In genomic region chr10:128982179-128982915, GRCh38 we compare ENCODE assay signal across 22 cellular contexts.
"Had no signal": no experiment of that assay in that cellular context is flagged by ENCODE, and none has a peak within 500 bp of the region (broad histone marks: within the 10 kb centered on the region; RNA-seq: fewer than 3 reads in every experiment).

No MANE protein-coding gene starts in this region.

- H3K9me3 ChIP-seq: left lung, psoas muscle, sigmoid colon, thoracic aorta, tibial nerve, upper lobe of left lung, uterus had no signal

- H3K27ac ChIP-seq: hepatocyte, left lung, psoas muscle, sigmoid colon, thoracic aorta, tibial nerve, upper lobe of left lung, uterus had no signal

- H3K4me1 ChIP-seq: left lung, psoas muscle, sigmoid colon, tibial nerve, upper lobe of left lung, uterus had no signal

- H3K36me3 Mint-ChIP-seq: stimulated activated memory B cell treated with anti-CD40 and anti-IgM and Interleukin-4, amounts not matched to agents 10 μg/mL and 1 μg/mL and 100 μg/mL, for 72 hours had no signal

- H3K4me3 Mint-ChIP-seq: effector memory CD8-positive, alpha-beta T cell; naive thymus-derived CD4-positive, alpha-beta T cell; nephron progenitor cell; stimulated activated memory B cell treated with anti-CD40 and anti-IgM and Interleukin-4, amounts not matched to agents 10 μg/mL and 1 μg/mL and 100 μg/mL, for 72 hours had no signal

- ATAC-seq: effector memory CD8-positive, alpha-beta T cell; left cardiac atrium; left lung; naive thymus-derived CD4-positive, alpha-beta T cell; psoas muscle; right cardiac atrium; stimulated activated memory B cell treated with anti-CD40 and anti-IgM and Interleukin-4, amounts not matched to agents 10 μg/mL and 1 μg/mL and 100 μg/mL, for 72 hours; stimulated activated naive CD8-positive, alpha-beta T cell treated with anti-CD3 and anti-CD28 coated beads, Interleukin-15, Interleukin-2, amounts not matched to agents 100 U/mL and 50 U/mL, for 24 hours had no signal

- H3K27ac Mint-ChIP-seq: effector memory CD8-positive, alpha-beta T cell; naive thymus-derived CD4-positive, alpha-beta T cell; nephron progenitor cell; stimulated activated memory B cell treated with anti-CD40 and anti-IgM and Interleukin-4, amounts not matched to agents 10 μg/mL and 1 μg/mL and 100 μg/mL, for 72 hours had no signal

- H3K4me3 ChIP-seq: hepatocyte, left lung, psoas muscle, sigmoid colon, thoracic aorta, tibial nerve, upper lobe of left lung, uterus had no signal

- H3K27me3 ChIP-seq: hepatocyte, left lung, sigmoid colon, tibial nerve, upper lobe of left lung, uterus had no signal

- DNase-seq: cortex of kidney; effector memory CD8-positive, alpha-beta T cell; head of caudate nucleus; left cardiac atrium; left lung; mammary epithelial cell; mesendoderm; midbrain; naive thymus-derived CD4-positive, alpha-beta T cell; nephron progenitor cell; nucleus accumbens; psoas muscle; right cardiac atrium; sigmoid colon; stimulated activated CD4-positive, alpha-beta T cell treated with anti-CD3 and anti-CD28 coated beads, Interleukin-4, amount 100 ng/mL, for 4 hours; stimulated activated naive CD8-positive, alpha-beta T cell treated with anti-CD3 and anti-CD28 coated beads, Interleukin-15, Interleukin-2, amounts not matched to agents 100 U/mL and 50 U/mL, for 24 hours; upper lobe of left lung; uterus had no signal

- H3K36me3 ChIP-seq: left lung, sigmoid colon, thoracic aorta, tibial nerve, upper lobe of left lung, uterus had no signal

- H3K27me3 Mint-ChIP-seq: stimulated activated memory B cell treated with anti-CD40 and anti-IgM and Interleukin-4, amounts not matched to agents 10 μg/mL and 1 μg/mL and 100 μg/mL, for 72 hours had no signal

- H3K4me1 Mint-ChIP-seq: nephron progenitor cell; stimulated activated memory B cell treated with anti-CD40 and anti-IgM and Interleukin-4, amounts not matched to agents 10 μg/mL and 1 μg/mL and 100 μg/mL, for 72 hours had no signal
